ENCODE assay signal across 9 cellular contexts in the genomic region with DNA sequence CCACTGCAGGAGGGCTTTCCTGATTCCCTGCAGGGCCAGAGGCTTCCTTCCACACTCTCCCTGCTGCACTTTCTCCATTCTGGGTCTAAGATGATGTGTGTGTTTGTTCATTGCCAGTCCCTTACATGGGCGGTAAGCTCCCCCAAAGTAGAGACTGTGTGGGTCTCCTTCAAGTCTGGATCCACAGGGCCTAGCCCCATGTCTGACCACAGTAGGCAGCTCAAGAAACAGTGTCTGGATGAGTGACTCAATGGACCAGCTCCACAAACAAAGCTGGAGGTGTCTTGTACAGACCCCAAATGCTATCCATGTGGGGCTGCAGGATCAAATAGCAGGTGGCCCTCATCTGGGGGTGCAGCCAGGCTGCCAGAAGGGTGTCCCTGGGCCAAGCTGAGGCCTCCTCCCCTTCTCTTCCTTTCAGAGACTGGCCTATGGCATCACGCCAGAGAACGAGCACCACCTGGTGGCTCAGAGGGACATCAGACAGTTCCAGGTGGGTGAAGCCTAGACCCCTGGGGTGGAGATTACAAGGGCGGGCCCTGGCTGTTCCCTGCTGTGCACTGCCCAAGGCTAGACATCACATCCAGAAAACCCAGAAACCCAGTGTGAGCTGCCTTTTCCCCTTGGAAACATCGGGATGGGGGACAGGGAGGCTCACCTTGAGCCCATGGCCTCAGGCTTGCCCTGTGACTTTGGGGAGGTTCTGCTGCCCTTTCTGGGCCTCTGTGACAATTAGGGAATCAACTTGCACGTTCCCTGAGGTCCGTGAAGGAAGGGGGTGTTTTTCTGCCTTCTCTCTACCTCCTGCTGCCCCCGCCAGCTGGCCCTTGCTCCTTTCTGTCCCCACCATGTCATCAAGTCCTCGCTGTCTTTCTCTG. TPM values are rescaled to one million over a fixed set of nuclear protein-coding genes. Genes with fewer than 3 reads are reported as not detected.
DNase-seq lines count a peak whose midpoint lies in the region; ATAC-seq and TF ChIP-seq lines count a peak whose summit lies in the region.
"Had no signal": no experiment of that assay in that cellular context is flagged by ENCODE, and none has a peak within 500 bp of the region (broad histone marks: within the 10 kb centered on the region; RNA-seq: fewer than 3 reads in every experiment).

No MANE protein-coding gene starts in this region.

- no peaks in the 10 kb centered on the region for H3K9me3 ChIP-seq in Panc1 (ENCODE audit: control insufficient read depth, insufficient read depth, low read depth, low read length)

- POLR2A ChIA-PET in Panc1 (lab: Charles Lee): interaction anchor here (0.6 kb wide), 1 partner anchor 174 kb away, joined by 3 read pairs; no protein-coding TSS in a partner anchor

- ATAC-seq in GM19035 (IDR thresholded peaks at IDR 0.05; ENCODE audit: unreplicated experiment): peak; percentile 79
- ATAC-seq in HG03520 (IDR thresholded peaks at IDR 0.05; ENCODE audit: unreplicated experiment): peak; percentile 82
- peak; percentile 71 for ATAC-seq in Panc1

- no peaks in the 10 kb centered on the region for H3K27me3 ChIP-seq in Panc1 (ENCODE audit: control insufficient read depth, insufficient read depth, low read length)

- no peaks in the 10 kb centered on the region; the same call in 1 of the 2 replicates for H3K4me1 ChIP-seq in Panc1 (ENCODE audit: control insufficient read depth, insufficient read depth, low read length)

- no TSS peak for BruUV-seq in Panc1 (replicated peaks; lab: Mats Ljungman, UMichigan)

- in situ Hi-C loops in Panc1 (cut with HindIII; ENCODE audit: low pct_unique_long_range_greater_than_20kb, low sequenced_read_pairs): loop anchor here (25.0 kb wide), 1 partner anchor 136 kb away; a partner anchor contains a TSS
- in situ Hi-C loops in astrocyte of the spinal cord (cut with HindIII; ENCODE audit: low sequenced_read_pairs): no loop called here

- H3K27ac ChIP-seq in Panc1 (ENCODE audit: low read length): no peak overlapping the region
- H3K27ac ChIP-seq: SK-N-MC had no signal

- CTCF ChIA-PET in Panc1 (lab: Charles Lee): interaction anchor here (0.6 kb wide), 1 partner anchor 655 kb away, joined by 5 read pairs; no protein-coding TSS in a partner anchor

- TF ChIP-seq CTCF in Panc1 (IDR thresholded peaks at IDR 0.05) (peak; percentile 70), astrocyte of the spinal cord (IDR thresholded peaks at IDR 0.05; ENCODE audit: low read depth, low read length) (peak; percentile 61)

- no peak overlapping the region for H3K4me3 ChIP-seq in Panc1 (ENCODE audit: low read depth in 2 of 2, low read length in 2 of 2)
- no peak overlapping the region for H3K4me3 ChIP-seq in astrocyte of the spinal cord (ENCODE audit: low read depth, low read length)
- H3K4me3 ChIP-seq: SK-N-MC had no signal

- intact Hi-C loops in Panc1 (cut with micrococcal nuclease; ENCODE audit: unreplicated experiment): loop anchor here (10.0 kb wide), 1 partner anchor 157 kb away; no protein-coding TSS in a partner anchor

- H3K36me3 ChIP-seq in Panc1 (ENCODE audit: control insufficient read depth, insufficient read depth, low read length): no peaks in the 10 kb centered on the region

- DNase-seq in COLO668 (lab: John Stamatoyannopoulos, UW; ENCODE audit: unreplicated experiment) (peak; percentile 11), Panc1 (ENCODE audit: low read depth, low spot score) (no peak), astrocyte of the spinal cord (ENCODE audit: low read depth, low spot score) (peak; percentile 27), kidney tubule cell (ENCODE audit: low spot score) (peak; percentile 54), NCI-H526 treated with DMSO at 0.1 percent for 48 hours (lab: John Stamatoyannopoulos, UW) (no peak)
- DNase-seq in stimulated activated CD4-positive, alpha-beta T cell treated with anti-CD3 and anti-CD28 coated beads, TNF-alpha, amount 100 ng/mL, for 48 hours (ENCODE audit: low read depth in 3 of 3): peak; percentile 11 to 21 (median 12)

RNA-seq across cellular contexts. Expression of a gene that starts 45.9 kb away (rescaled TPM):
- 0.10 TPM for total RNA-seq in Panc1 (2021; ENCODE audit: unreplicated experiment)
- not detected for polyA plus RNA-seq in Panc1 (2012; ENCODE audit: insufficient read length)

Comparison
In these comparisons a context has a peak if more than half of its experiments do, and no peak if none do; other contexts are left out.
1. DNase-seq: peak in COLO668 (single experiment), astrocyte of the spinal cord (single experiment), kidney tubule cell (single experiment) and stimulated activated CD4-positive, alpha-beta T cell treated with anti-CD3 and anti-CD28 coated beads, TNF-alpha, amount 100 ng/mL, for 48 hours (3 of 3); none in Panc1 (single experiment) and NCI-H526 treated with DMSO at 0.1 percent for 48 hours (single experiment).
2. Peak in every context shown above with its lines, with median percentiles within 50 percentile points of each other: ATAC-seq.